Comparison of ENCODE assay signal across 8 cellular contexts in the genomic region with DNA sequence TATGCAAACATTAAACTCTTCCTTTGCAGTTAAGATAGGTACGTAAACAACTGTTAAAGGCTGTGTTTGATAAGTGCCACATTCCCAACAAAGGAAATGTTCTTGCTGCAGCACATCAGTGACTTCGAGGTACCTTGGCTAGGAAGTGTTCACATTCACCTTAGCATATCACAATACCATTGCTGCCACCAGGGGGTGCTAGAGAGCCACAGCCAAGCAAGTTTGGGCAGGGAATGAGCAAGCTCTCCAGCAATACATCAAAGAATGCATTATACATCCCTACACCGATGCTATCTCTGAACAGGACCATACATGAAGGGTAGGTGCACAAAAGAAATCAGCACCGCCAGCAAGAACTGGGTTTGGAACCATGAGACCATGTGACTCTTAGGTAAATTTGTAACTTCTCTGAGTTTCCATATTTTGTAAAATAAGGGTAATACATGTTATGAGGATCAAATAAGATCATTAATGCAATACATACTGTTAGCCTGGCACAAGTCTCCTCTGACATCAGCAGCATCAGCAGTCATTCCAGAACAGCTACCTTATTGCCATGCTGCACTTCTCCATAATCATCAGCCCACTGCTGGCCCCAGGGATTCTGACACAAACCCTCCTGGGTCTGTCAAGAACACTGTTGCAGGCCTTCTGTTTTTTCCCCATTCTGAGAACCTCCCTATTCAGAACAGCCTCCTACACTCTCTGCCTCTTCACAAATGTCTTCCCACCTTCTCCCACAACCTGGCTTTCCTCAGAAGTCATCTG. TPM values are rescaled to one million over a fixed set of nuclear protein-coding genes. Genes with fewer than 3 reads are reported as not detected.
A peak's percentile ranks its signal among the peaks of the same experiment; 100 is the strongest.
DNase-seq lines count a peak whose midpoint lies in the region; ATAC-seq and TF ChIP-seq lines count a peak whose summit lies in the region.

No MANE protein-coding gene starts in this region.

- no peaks in the 10 kb centered on the region for H3K27me3 ChIP-seq in A673 (replicated peaks; ENCODE audit: insufficient read depth, low read depth, low read length, poor library complexity)
- H3K27me3 ChIP-seq in right lobe of liver, result no peaks in the 10 kb centered on the region

- peaks cover 16% of the 10 kb centered on the region for H3K36me3 ChIP-seq in A673 (ENCODE audit: insufficient read depth, low read length, poor library complexity, severe bottlenecking)
- H3K36me3 ChIP-seq in right lobe of liver, result peaks cover 0 to 10% (median 1%) of the 10 kb centered on the region in 4 donors

- POLR2A ChIA-PET in A673 (lab: Charles Lee; ENCODE audit: low non-redundant PET), result no interaction called here

- peak; percentile 58 for ATAC-seq in GM18517 (IDR thresholded peaks at IDR 0.05; ENCODE audit: unreplicated experiment)
- ATAC-seq in HG03135 (IDR thresholded peaks at IDR 0.05; ENCODE audit: unreplicated experiment), result peak; percentile 66
- ATAC-seq in right lobe of liver, result peak; percentile 91 to 95 (median 94)

- TF ChIP-seq POLR2A in right lobe of liver (IDR thresholded peaks at IDR 0.05), result no peak

- WGBS in right lobe of liver (ENCODE audit: insufficient coverage, low coverage, low lambda C conversion rate, missing lambda C conversion rate), result 12% methylated on average over 4 of the region's 4 CpGs

- CTCF ChIA-PET in A673 (lab: Charles Lee), result interaction anchor here (0.6 to 3.0 kb wide), 16 partner anchors 9 to 449 kb away, joined by 3 to 19 read pairs (median 3); no protein-coding TSS in a partner anchor

- TF ChIP-seq CTCF in A673 (conservative IDR thresholded peaks at IDR 0.05; ENCODE audit: low read depth, low read length), result peak; percentile 97
- peak; percentile 90 for TF ChIP-seq CTCF in coronary artery (IDR thresholded peaks at IDR 0.05)
- peak; percentile 88 to 98 (median 96) for TF ChIP-seq CTCF in right lobe of liver (IDR thresholded peaks at IDR 0.05)

- H3K4me3 ChIP-seq in A673 (ENCODE audit: low read depth, low read length, poor library complexity, severe bottlenecking) (no peak overlapping the region), coronary artery (no peak overlapping the region), right lobe of liver (no peak overlapping the region)

- H3K27ac ChIP-seq in A673 (ENCODE audit: low read depth, low read length, poor library complexity, severe bottlenecking) (no peak overlapping the region), coronary artery (no peak overlapping the region), right lobe of liver (no peak overlapping the region)

- H3K4me1 ChIP-seq in A673 (ENCODE audit: insufficient read depth, low read length, poor library complexity, severe bottlenecking) (no peaks in the 10 kb centered on the region), right lobe of liver (no peaks in the 10 kb centered on the region)

- no peaks in the 10 kb centered on the region for H3K9me3 ChIP-seq in A673 (ENCODE audit: low read depth, low read length, poor library complexity, severe bottlenecking)
- no peaks in the 10 kb centered on the region for H3K9me3 ChIP-seq in right lobe of liver

- intact Hi-C loops in A673 (cut with micrococcal nuclease; ENCODE audit: unreplicated experiment) (loop anchor here (1.0 to 10.0 kb wide), 4 partner anchors 86 to 398 kb away; no protein-coding TSS in a partner anchor), right lobe of liver (cut with DNase I) (loop anchor here (2.0 to 10.0 kb wide), 2 partner anchors 86 to 92 kb away; no protein-coding TSS in a partner anchor)

- no TSS peak for BruUV-seq in A673 (replicated peaks; lab: Mats Ljungman, UMichigan)

- DNase-seq in A673 (ENCODE audit: low spot score) (peak; percentile 86), NCI-H460 (ENCODE audit: extremely low read depth, low read depth) (peak; percentile 60), coronary artery (ENCODE audit: low spot score) (peak; percentile 80), right lobe of liver (peak; percentile 73 to 84 (median 76))
- peak; percentile 93 for DNase-seq in activated CD4-positive, alpha-beta T cell treated with anti-CD3 and anti-CD28 coated beads for 48 hours
- DNase-seq in stimulated activated CD8-positive, alpha-beta memory T cell treated with anti-CD3 and anti-CD28 coated beads, Interleukin-12 subunit alpha, Interleukin-12 subunit beta, amount 100 ng/mL, for 1 hour (ENCODE audit: low read depth), result peak; percentile 85

RNA-seq across cellular contexts. Expression of gene RYK, which starts 37.6 kb away (rescaled TPM):
- 47.8 and 48.9 TPM in 2 replicates for total RNA-seq in A673 (2021)
- total RNA-seq in NCI-H460 (2014; rRNA removed; shearing (Covaris generic)), result 50.7 and 51.3 TPM in 2 replicates
- 28.7 and 58.2 TPM in 2 replicates for polyA plus RNA-seq in NCI-H460 (2014; cell fraction: nucleus; rRNA removed)
- total RNA-seq in right lobe of liver, result 10 to 100 TPM; 15.9 to 28.5 (median 17.9) TPM
